Comparison of ENCODE assay signal across 8 cellular contexts in the genomic region with DNA sequence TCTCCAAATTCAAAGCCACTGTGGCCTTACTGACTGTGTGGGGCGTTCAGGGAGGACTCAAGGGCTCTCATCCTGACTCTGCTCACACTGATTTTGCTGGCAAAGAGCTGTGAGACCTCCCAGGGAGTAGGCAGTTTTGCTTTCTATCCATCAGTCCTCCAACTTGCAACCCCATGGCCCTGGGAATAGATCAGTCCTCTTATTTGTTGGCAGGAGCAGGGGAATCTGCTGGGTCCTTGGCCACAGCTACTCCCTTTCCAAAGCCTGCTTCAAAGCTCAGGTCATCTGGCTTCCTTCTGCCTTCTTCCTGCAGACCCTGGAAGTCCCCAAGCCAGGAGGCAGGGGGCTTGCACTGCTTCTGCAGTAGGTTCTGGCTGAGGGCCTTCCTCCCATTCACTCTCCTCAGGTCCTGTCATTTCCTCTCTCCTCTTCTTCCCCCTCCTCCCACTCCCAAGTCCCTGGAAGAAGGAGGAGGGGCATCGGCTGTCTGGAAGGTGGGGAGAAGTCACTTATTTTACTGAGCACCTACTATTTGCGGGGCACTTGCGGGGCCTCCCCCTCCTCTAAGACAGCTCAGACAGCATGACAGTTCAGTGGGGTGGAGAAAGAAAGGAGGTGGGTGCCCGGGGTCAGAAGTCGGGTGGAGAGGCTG. TPM values are rescaled to one million over a fixed set of nuclear protein-coding genes. Genes with fewer than 3 reads are reported as not detected.
DNase-seq lines count a peak whose midpoint lies in the region; ATAC-seq and TF ChIP-seq lines count a peak whose summit lies in the region.

No MANE protein-coding gene starts in this region.

- H3K9me3 ChIP-seq in adipocyte (ENCODE audit: control insufficient read depth, low read length): no peaks in the 10 kb centered on the region

- TF ChIP-seq CTCF in kidney epithelial cell (IDR thresholded peaks at IDR 0.05; ENCODE audit: insufficient read depth, low read length, poor library complexity, severe bottlenecking): no peak

- H3K4me3 Mint-ChIP-seq in activated T-cell treated with anti-CD3 and anti-CD28 coated beads, Interleukin-2, amount 50 U/mL, for 24 hours: peak overlapping the region; percentile 64

- H3K36me3 ChIP-seq in adipocyte (ENCODE audit: control insufficient read depth, insufficient read depth, low read length, severe bottlenecking): no peaks in the 10 kb centered on the region
- H3K36me3 ChIP-seq in kidney epithelial cell (ENCODE audit: control insufficient read depth, insufficient read depth, low read length): no peaks in the 10 kb centered on the region

- peaks cover 78% of the 10 kb centered on the region for H3K4me1 ChIP-seq in adipocyte (ENCODE audit: control insufficient read depth, insufficient read depth, low read length)

- peaks cover 24% of the 10 kb centered on the region for H3K4me1 Mint-ChIP-seq in activated T-cell treated with anti-CD3 and anti-CD28 coated beads, Interleukin-2, amount 50 U/mL, for 24 hours (ENCODE audit: low read depth)

- H3K27me3 Mint-ChIP-seq in activated T-cell treated with anti-CD3 and anti-CD28 coated beads, Interleukin-2, amount 50 U/mL, for 24 hours: peaks cover 69% of the 10 kb centered on the region

- H3K27ac Mint-ChIP-seq in activated T-cell treated with anti-CD3 and anti-CD28 coated beads, Interleukin-2, amount 50 U/mL, for 24 hours: no peak overlapping the region

- H3K9me3 Mint-ChIP-seq in activated T-cell treated with anti-CD3 and anti-CD28 coated beads, Interleukin-2, amount 50 U/mL, for 24 hours: no peaks in the 10 kb centered on the region

- peaks cover 4% of the 10 kb centered on the region for H3K36me3 Mint-ChIP-seq in activated T-cell treated with anti-CD3 and anti-CD28 coated beads, Interleukin-2, amount 50 U/mL, for 24 hours (ENCODE audit: low read depth)

- no peak for ATAC-seq in HG03039 (IDR thresholded peaks at IDR 0.05; ENCODE audit: unreplicated experiment)

- H3K27me3 ChIP-seq in adipocyte (replicated peaks; ENCODE audit: control insufficient read depth, insufficient read depth, low read length) (no peaks in the 10 kb centered on the region), kidney epithelial cell (ENCODE audit: control insufficient read depth, insufficient read depth, low read length) (no peaks in the 10 kb centered on the region)

- peak overlapping the region; percentile 77 for H3K27ac ChIP-seq in temporal lobe (ENCODE audit: low read depth, low read length)

- peak overlapping the region; percentile 86 for H3K9ac ChIP-seq in adipocyte (ENCODE audit: low read length)

- DNase-seq in activated T-cell treated with anti-CD3 and anti-CD28 coated beads, Interleukin-2, amount 50 U/mL, for 24 hours: no peak
- no peak for DNase-seq in activated T-cell treated with anti-CD3 and anti-CD28 coated beads, Interleukin-2, amount 50 U/mL, for 48 hours
- DNase-seq in adipocyte (ENCODE audit: low read depth) (no peak), kidney epithelial cell (ENCODE audit: low read depth) (no peak), SKM-1 (lab: John Stamatoyannopoulos, UW; ENCODE audit: unreplicated experiment) (no peak), cortex of kidney (lab: John Stamatoyannopoulos, UW) (no peak)

- H3K4me3 ChIP-seq in adipocyte (ENCODE audit: low read length) (peak overlapping the region; percentile 87), kidney epithelial cell (ENCODE audit: low read depth, low read length) (peak overlapping the region; percentile 67)

RNA-seq across cellular contexts. Expression of a gene that starts 0.8 kb away (rescaled TPM):
- total RNA-seq in kidney epithelial cell (37.1 and 43.0 TPM in 2 replicates), temporal lobe (78.4 TPM)

RNA-seq across cellular contexts. Expression of a gene that starts 31.2 kb away (rescaled TPM):
- total RNA-seq in kidney epithelial cell: 784 and 823 TPM in 2 replicates
- total RNA-seq in temporal lobe: 23.1 TPM

Comparison
In these comparisons a context has a peak if more than half of its experiments do, and no peak if none do; other contexts are left out.
1. RNA of a gene that starts 31.2 kb away (total RNA-seq): 784 to 823 TPM in kidney epithelial cell; 23.1 TPM in temporal lobe (single experiment); every median in the first group is over 10 times any median in the second.